ENCODE assay signal across 20 cellular contexts in the genomic region with DNA sequence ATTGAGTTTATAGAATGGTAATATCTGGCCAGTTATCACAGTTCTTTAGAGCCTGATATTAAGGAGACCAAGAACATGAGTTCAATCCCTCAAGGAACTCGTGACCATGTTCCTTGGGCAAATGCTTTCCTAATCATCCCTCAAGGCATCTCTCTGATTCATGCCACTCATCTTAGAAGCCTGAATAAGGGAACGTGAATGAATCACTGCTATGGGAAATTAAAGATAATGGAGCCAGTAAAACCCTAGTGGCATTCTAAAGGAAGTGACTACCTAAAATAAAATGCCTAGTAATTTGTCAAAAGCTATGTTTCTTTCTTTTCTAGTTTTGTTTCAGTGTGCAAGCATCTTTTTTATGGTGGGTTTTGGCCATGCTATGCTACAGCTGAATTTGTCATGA.
DNase-seq lines count a peak whose midpoint lies in the region; ATAC-seq and TF ChIP-seq lines count a peak whose summit lies in the region.
"Had no signal": no experiment of that assay in that cellular context is flagged by ENCODE, and none has a peak within 500 bp of the region (broad histone marks: within the 10 kb centered on the region; RNA-seq: fewer than 3 reads in every experiment).

No MANE protein-coding gene starts in this region.

- ATAC-seq in IMR-90 (ENCODE audit: low read depth) (no peak), right cardiac atrium (no peak)
- ATAC-seq: activated T-helper 17 cell treated with anti-CD3 and anti-CD28 coated beads, Interleukin-2, amount 50 U/mL, for 72 hours; mucosa of descending colon; T-helper 17 cell had no signal

- no peak overlapping the region for H4K5ac ChIP-seq in IMR-90 (ENCODE audit: low read depth, low read length)

- dilution Hi-C loops in IMR-90 (cut with HindIII; ENCODE audit: low sequenced_read_pairs, unreplicated experiment) = no loop called here

- CTCF ChIA-PET in IMR-90 (lab: Yijun Ruan, JAX) = no interaction called here

- TF ChIP-seq RAD21 in IMR-90 (IDR thresholded peaks at IDR 0.05; ENCODE audit: low read length) = no peak

- BruUV-seq in IMR-90 (replicated peaks; lab: Mats Ljungman, UMichigan) = no TSS peak

- H3K4me1 ChIP-seq in IMR-90 (ENCODE audit: control insufficient read depth, insufficient read depth, low read length) (no peaks in the 10 kb centered on the region), right cardiac atrium (ENCODE audit: control insufficient read depth, insufficient read depth, low read length) (no peaks in the 10 kb centered on the region)
- H3K4me1 ChIP-seq: prostate gland had no signal

- H2AK5ac ChIP-seq in IMR-90 (ENCODE audit: low read depth, low read length) = no peak overlapping the region

- no peak overlapping the region for H3K23ac ChIP-seq in IMR-90 (ENCODE audit: low read depth, low read length)

- H4K91ac ChIP-seq in IMR-90 (ENCODE audit: insufficient read depth, low read depth, low read length) = no peak overlapping the region

- no peak overlapping the region for H3K9ac ChIP-seq in IMR-90 (ENCODE audit: low read depth, low read length)

- TF ChIP-seq POLR2A in IMR-90 (IDR thresholded peaks at IDR 0.05; ENCODE audit: low read depth, low read length) = no peak

- H2BK15ac ChIP-seq in IMR-90 (ENCODE audit: low read depth, low read length) = no peak overlapping the region

- no CpG with 5 or more reads among the region's 2 CpGs for WGBS in IMR-90 (ENCODE audit: extremely low coverage in 2 of 2, insufficient read length in 1 of 2), 2 experiments
- 44% methylated on average over 2 of the region's 2 CpGs for WGBS in right cardiac atrium

- no peak overlapping the region for H3K4ac ChIP-seq in IMR-90 (ENCODE audit: low read depth, low read length)

- TF ChIP-seq CTCF in AG09319 (IDR thresholded peaks at IDR 0.05; ENCODE audit: low read depth, low read length) (no peak), IMR-90 (conservative IDR thresholded peaks at IDR 0.05; ENCODE audit: low read depth, low read length) (no peak), chondrocyte (IDR thresholded peaks at IDR 0.05) (peak; percentile 34), kidney epithelial cell (IDR thresholded peaks at IDR 0.05; ENCODE audit: insufficient read depth, low read length, poor library complexity, severe bottlenecking) (no peak)

- H3K56ac ChIP-seq in IMR-90 (ENCODE audit: extremely low read depth, insufficient read depth, low read length) = no peak overlapping the region

- H3K4me3 ChIP-seq in IMR-90 (ENCODE audit: insufficient read depth, low read depth, low read length) (no peak overlapping the region), kidney epithelial cell (ENCODE audit: low read depth, low read length) (no peak overlapping the region), right cardiac atrium (ENCODE audit: low read length) (no peak overlapping the region)
- H3K4me3 ChIP-seq: cardiac muscle cell, mucosa of descending colon, prostate gland had no signal

- H4K20me1 ChIP-seq in IMR-90 (ENCODE audit: insufficient read depth, low read length) = no peaks in the 10 kb centered on the region

- H4K8ac ChIP-seq in IMR-90 (ENCODE audit: low read depth in 2 of 2, low read length in 2 of 2) = no peak overlapping the region

- no peak overlapping the region for H3K14ac ChIP-seq in IMR-90 (replicated peaks; ENCODE audit: low read depth, low read length)

- in situ Hi-C loops in IMR-90 (cut with MboI; ENCODE audit: low sequenced_read_pairs) = no loop called here

- H3K9me3 ChIP-seq in IMR-90 (ENCODE audit: control insufficient read depth, insufficient read depth, low read length) = 0 out of 2 replicates have a peak, but pooled peaks cover 2% of the 10 kb centered on the region
- H3K9me3 ChIP-seq in right cardiac atrium (ENCODE audit: control insufficient read depth, low read length) = no peaks in the 10 kb centered on the region
- H3K9me3 ChIP-seq: mucosa of descending colon, prostate gland had no signal

- H3K4me2 ChIP-seq in IMR-90 (ENCODE audit: low read depth, low read length) = no peak overlapping the region

- no peak overlapping the region for H2BK120ac ChIP-seq in IMR-90 (ENCODE audit: low read depth, low read length)

- no peaks in the 10 kb centered on the region for H3K27me3 ChIP-seq in IMR-90 (ENCODE audit: control insufficient read depth, insufficient read depth, low read length)
- no peaks in the 10 kb centered on the region for H3K27me3 ChIP-seq in kidney epithelial cell (ENCODE audit: control insufficient read depth, insufficient read depth, low read length)
- no peaks in the 10 kb centered on the region for H3K27me3 ChIP-seq in right cardiac atrium (ENCODE audit: control insufficient read depth, insufficient read depth)
- H3K27me3 ChIP-seq: cardiac muscle cell had no signal

- no peak overlapping the region for H3K4me3 Mint-ChIP-seq in chondrocyte (ENCODE audit: unreplicated experiment)
- H3K4me3 Mint-ChIP-seq: activated CD4-positive, alpha-beta T cell treated with anti-CD3 and anti-CD28 coated beads, Interleukin-2, amount 10 ng/mL, durations not matched to agents 7 days and 5 days; activated T-helper 17 cell treated with anti-CD3 and anti-CD28 coated beads, Interleukin-2, amount 50 U/mL, for 72 hours; B cell; T-helper 17 cell had no signal

- no peak overlapping the region for H2BK20ac ChIP-seq in IMR-90 (ENCODE audit: low read depth, low read length)

- DNase-seq in AG09319 (ENCODE audit: extremely low read depth, low read depth) (peak; percentile 10), IMR-90 (peak; percentile 22), chondrocyte (ENCODE audit: low spot score) (no peak), kidney epithelial cell (ENCODE audit: low read depth) (peak; percentile 49), cerebellar cortex (ENCODE audit: low spot score) (no peak), activated T-cell treated with anti-CD3 and anti-CD28 coated beads for 4 hours (no peak), right cardiac atrium (no peak), NCI-H446 (lab: John Stamatoyannopoulos, UW) (no peak)
- DNase-seq: activated CD4-positive, alpha-beta T cell treated with anti-CD3 and anti-CD28 coated beads, Interleukin-2, amount 10 ng/mL, durations not matched to agents 7 days and 5 days; DMS79; GOT3; mucosa of descending colon; OCI-M1; stimulated activated CD4-positive, alpha-beta T cell treated with anti-CD3 and anti-CD28 coated beads, Interleukin-4, amount 100 ng/mL, for 4 hours; stimulated activated naive CD4-positive, alpha-beta T cell; T-helper 17 cell had no signal

- H3K27ac Mint-ChIP-seq in chondrocyte (ENCODE audit: unreplicated experiment) = no peak overlapping the region
- H3K27ac Mint-ChIP-seq: activated CD4-positive, alpha-beta T cell treated with anti-CD3 and anti-CD28 coated beads, Interleukin-2, amount 10 ng/mL, durations not matched to agents 7 days and 5 days; activated T-helper 17 cell treated with anti-CD3 and anti-CD28 coated beads, Interleukin-2, amount 50 U/mL, for 72 hours; B cell; T-helper 17 cell had no signal

- H2BK5ac ChIP-seq in IMR-90 (ENCODE audit: low read depth, low read length, poor library complexity, severe bottlenecking) = no peak overlapping the region

- H3K9me3 Mint-ChIP-seq in chondrocyte (ENCODE audit: low read depth) = no peaks in the 10 kb centered on the region
- H3K9me3 Mint-ChIP-seq: activated CD4-positive, alpha-beta T cell treated with anti-CD3 and anti-CD28 coated beads, Interleukin-2, amount 10 ng/mL, durations not matched to agents 7 days and 5 days; activated T-helper 17 cell treated with anti-CD3 and anti-CD28 coated beads, Interleukin-2, amount 50 U/mL, for 72 hours had no signal

- H3K79me1 ChIP-seq in IMR-90 (ENCODE audit: low read depth in 1 of 2, low read length in 2 of 2) = no peaks in the 10 kb centered on the region

- no peak overlapping the region for H3K18ac ChIP-seq in IMR-90 (ENCODE audit: low read depth, low read length)

- no peaks in the 10 kb centered on the region for H3K27me3 Mint-ChIP-seq in chondrocyte (ENCODE audit: low read depth)
- H3K27me3 Mint-ChIP-seq: activated CD4-positive, alpha-beta T cell treated with anti-CD3 and anti-CD28 coated beads, Interleukin-2, amount 10 ng/mL, durations not matched to agents 7 days and 5 days; activated T-helper 17 cell treated with anti-CD3 and anti-CD28 coated beads, Interleukin-2, amount 50 U/mL, for 72 hours; B cell; T-helper 17 cell had no signal

- H3K9me1 ChIP-seq in IMR-90 (ENCODE audit: insufficient read depth, low read length) = no peaks in the 10 kb centered on the region

- intact Hi-C loops in IMR-90 (cut with micrococcal nuclease) (no loop called here), right cardiac atrium (cut with DNase I) (no loop called here)

- H2AFZ ChIP-seq in IMR-90 (replicated peaks; ENCODE audit: low read length, poor library complexity) = no peak overlapping the region

- H3K27ac ChIP-seq in IMR-90 (ENCODE audit: insufficient read depth, low read length) (no peak overlapping the region), right cardiac atrium (ENCODE audit: low read length) (no peak overlapping the region)
- H3K27ac ChIP-seq: cardiac muscle cell, prostate gland had no signal

- H2AK9ac ChIP-seq in IMR-90 (replicated peaks; ENCODE audit: low read depth, low read length, poor library complexity) = no peak overlapping the region

- H3K36me3 Mint-ChIP-seq in chondrocyte (ENCODE audit: low read depth) = no peaks in the 10 kb centered on the region

- H3K36me3 ChIP-seq in IMR-90 (ENCODE audit: control insufficient read depth, insufficient read depth, low read length) (no peaks in the 10 kb centered on the region), kidney epithelial cell (ENCODE audit: control insufficient read depth, insufficient read depth, low read length) (no peaks in the 10 kb centered on the region)
- H3K36me3 ChIP-seq: cardiac muscle cell, prostate gland had no signal

- POLR2A ChIA-PET in IMR-90 (lab: Charles Lee; ENCODE audit: unreplicated experiment) = no interaction called here

- H3K4me1 Mint-ChIP-seq in chondrocyte (ENCODE audit: low read depth) = no peaks in the 10 kb centered on the region
- H3K4me1 Mint-ChIP-seq: activated CD4-positive, alpha-beta T cell treated with anti-CD3 and anti-CD28 coated beads, Interleukin-2, amount 10 ng/mL, durations not matched to agents 7 days and 5 days; activated T-helper 17 cell treated with anti-CD3 and anti-CD28 coated beads, Interleukin-2, amount 50 U/mL, for 72 hours; B cell; T-helper 17 cell had no signal

TF ChIP-seq in IMR-90, 13 proteins besides CTCF, POLR2A, EP300 and RAD21:
- TF ChIP-seq, protein P1, sequence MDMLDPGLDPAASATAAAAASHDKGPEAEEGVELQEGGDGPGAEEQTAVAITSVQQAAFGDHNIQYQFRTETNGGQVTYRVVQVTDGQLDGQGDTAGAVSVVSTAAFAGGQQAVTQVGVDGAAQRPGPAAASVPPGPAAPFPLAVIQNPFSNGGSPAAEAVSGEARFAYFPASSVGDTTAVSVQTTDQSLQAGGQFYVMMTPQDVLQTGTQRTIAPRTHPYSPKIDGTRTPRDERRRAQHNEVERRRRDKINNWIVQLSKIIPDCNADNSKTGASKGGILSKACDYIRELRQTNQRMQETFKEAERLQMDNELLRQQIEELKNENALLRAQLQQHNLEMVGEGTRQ (IDR thresholded peaks at IDR 0.05; ENCODE audit: low read depth, low read length) = no peak

Comparison
In these comparisons a context has a peak if more than half of its experiments do, and no peak if none do; other contexts are left out.
1. DNase-seq: peak in AG09319 (single experiment), IMR-90 (single experiment) and kidney epithelial cell (single experiment); none in chondrocyte (single experiment), cerebellar cortex (single experiment), activated T-cell treated with anti-CD3 and anti-CD28 coated beads for 4 hours (single experiment), right cardiac atrium (0 of 3) and NCI-H446 (0 of 2).